In the genomic region with DNA sequence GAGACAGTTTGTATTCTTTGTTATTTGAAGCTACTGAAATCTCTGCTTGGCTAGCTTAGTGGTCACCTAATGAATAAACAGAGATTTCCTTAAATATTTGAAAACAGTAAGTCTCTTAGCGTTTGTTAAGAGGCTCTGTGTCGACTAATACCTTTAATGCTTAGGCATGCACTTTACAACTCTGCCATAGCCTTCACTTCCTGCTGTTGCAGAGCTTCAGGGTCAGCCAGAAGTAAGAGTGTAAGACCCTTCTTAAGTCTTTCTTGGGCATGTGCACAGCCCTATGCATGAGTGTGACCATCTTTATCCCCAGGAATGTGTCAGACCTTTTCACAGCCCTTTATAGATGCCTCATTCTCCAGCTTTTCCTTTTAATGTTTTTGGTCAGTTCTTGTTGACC, we compare ENCODE assay signal across 2 cellular contexts.
TF ChIP-seq lines count a peak whose summit lies in the region.

No MANE protein-coding gene starts in this region.

TF ChIP-seq in A549, 52 proteins besides CTCF, POLR2A, EP300 and RAD21:
- TF ChIP-seq, protein P1, sequence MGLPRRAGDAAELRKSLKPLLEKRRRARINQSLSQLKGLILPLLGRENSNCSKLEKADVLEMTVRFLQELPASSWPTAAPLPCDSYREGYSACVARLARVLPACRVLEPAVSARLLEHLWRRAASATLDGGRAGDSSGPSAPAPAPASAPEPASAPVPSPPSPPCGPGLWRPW (IDR thresholded peaks at IDR 0.05): no peak
- peak; percentile 31 for TF ChIP-seq MAFK (IDR thresholded peaks at IDR 0.05; ENCODE audit: partially characterized antibody)
- TF ChIP-seq, protein P2, sequence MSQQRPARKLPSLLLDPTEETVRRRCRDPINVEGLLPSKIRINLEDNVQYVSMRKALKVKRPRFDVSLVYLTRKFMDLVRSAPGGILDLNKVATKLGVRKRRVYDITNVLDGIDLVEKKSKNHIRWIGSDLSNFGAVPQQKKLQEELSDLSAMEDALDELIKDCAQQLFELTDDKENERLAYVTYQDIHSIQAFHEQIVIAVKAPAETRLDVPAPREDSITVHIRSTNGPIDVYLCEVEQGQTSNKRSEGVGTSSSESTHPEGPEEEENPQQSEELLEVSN (IDR thresholded peaks at IDR 0.05; ENCODE audit: borderline replicate concordance, low read depth): no peak
- no peak for TF ChIP-seq RARB (CRISPR knock-in tag; IDR thresholded peaks at IDR 0.05)
- TF ChIP-seq PHF8 (IDR thresholded peaks at IDR 0.05; ENCODE audit: borderline replicate concordance, low read depth): no peak

TF ChIP-seq in IMR-90, 13 proteins besides CTCF, POLR2A, EP300 and RAD21:
- no peak for TF ChIP-seq SMC3 (IDR thresholded peaks at IDR 0.05; ENCODE audit: low read depth, low read length)
- peak; percentile 54 for TF ChIP-seq MAFK (IDR thresholded peaks at IDR 0.05; ENCODE audit: low read depth, low read length)
